Comparison of ENCODE assay signal across 18 cellular contexts in genomic region chr1:45243476-45244343, GRCh38. TPM values are rescaled to one million over a fixed set of nuclear protein-coding genes. Genes with fewer than 3 reads are reported as not detected.
DNase-seq lines count a peak whose midpoint lies in the region; TF ChIP-seq lines count a peak whose summit lies in the region.
"Had no signal": no experiment of that assay in that cellular context is flagged by ENCODE, and none has a peak within 500 bp of the region (broad histone marks: within the 10 kb centered on the region; RNA-seq: fewer than 3 reads in every experiment).

No MANE protein-coding gene starts in this region.

- H4K20me1 ChIP-seq in Karpas-422 (ENCODE audit: insufficient read depth, low read depth, low read length) = no peaks in the 10 kb centered on the region

- CTCF ChIA-PET in HEK293 (lab: Yijun Ruan, JAX) = interaction anchor here (0.7 kb wide), 1 partner anchor 62 kb away, joined by 3 read pairs; no protein-coding TSS in a partner anchor

- no peaks in the 10 kb centered on the region for H3K9me2 ChIP-seq in Karpas-422 (replicated peaks; ENCODE audit: insufficient read depth, low read length)
- H3K9me2 ChIP-seq: SK-N-SH had no signal

- H3K79me2 ChIP-seq in Karpas-422 (ENCODE audit: low read length) = no peaks in the 10 kb centered on the region

- H3K4me1 ChIP-seq in HEK293 (ENCODE audit: control insufficient read depth, insufficient read depth, low read length) (no peaks in the 10 kb centered on the region), Karpas-422 (ENCODE audit: low read length) (peaks cover 8% of the 10 kb centered on the region)

- H3K27ac ChIP-seq in HEK293 (ENCODE audit: extremely low read depth, low read depth, low read length) = no peak overlapping the region
- no peak overlapping the region for H3K27ac ChIP-seq in Karpas-422 (ENCODE audit: low read length)
- H3K27ac ChIP-seq: C4-2B, KMS-11 had no signal

- H3K36me3 ChIP-seq in HEK293 (ENCODE audit: control insufficient read depth in 2 of 2, insufficient read depth in 1 of 2, low read length in 2 of 2) (no peaks in the 10 kb centered on the region), Karpas-422 (ENCODE audit: insufficient read depth, low read length) (no peaks in the 10 kb centered on the region)

- H3K9me3 ChIP-seq in HEK293 (ENCODE audit: control insufficient read depth, insufficient read depth, low read depth, low read length) = no peaks in the 10 kb centered on the region; the same call in 1 of the 2 replicates
- H3K9me3 ChIP-seq in Karpas-422 (ENCODE audit: low read length) = no peaks in the 10 kb centered on the region
- H3K9me3 ChIP-seq: SK-N-SH had no signal

- no peak for TF ChIP-seq CTCF in HEK293 (tag by site-specific recombination; IDR thresholded peaks at IDR 0.05)

- H2AFZ ChIP-seq in Karpas-422 (ENCODE audit: low read length) = no peak overlapping the region

- peak; percentile 26 for DNase-seq in RPMI7951 (ENCODE audit: low read depth)
- DNase-seq in fibroblast of peridontal ligament (ENCODE audit: extremely low read depth) = peak; percentile 42
- DNase-seq in Karpas-422 = no peak
- no peak for DNase-seq in NCI-H2081 treated with DMSO at 0.1 percent for 48 hours (lab: John Stamatoyannopoulos, UW)
- DNase-seq in DMS 273 treated with DMSO at 0.1 percent for 48 hours (lab: John Stamatoyannopoulos, UW) = no peak
- no peak for DNase-seq in globus pallidus (ENCODE audit: low spot score)
- DNase-seq: AML-193, MM.1S, NCI-H1092, NCI-H1436 treated with DMSO at 0.1 percent for 48 hours, NCI-H2029 treated with DMSO at 0.1 percent for 48 hours, NCI-H774, OCI-M1, SHP77 treated with DMSO at 0.1 percent for 48 hours, SK-N-SH had no signal

- H3K4me3 ChIP-seq in HEK293 (ENCODE audit: low read depth, low read length) (no peak overlapping the region), Karpas-422 (ENCODE audit: low read length) (no peak overlapping the region)

- no peak overlapping the region for H3K4me2 ChIP-seq in Karpas-422 (ENCODE audit: low read depth, low read length, poor library complexity, severe bottlenecking)
- H3K4me2 ChIP-seq: KMS-11, SK-N-SH had no signal

- POLR2A ChIA-PET in HEK293 (lab: Yijun Ruan, JAX) = no interaction called here

- H3K9ac ChIP-seq in Karpas-422 (ENCODE audit: low read length) = no peak overlapping the region
- H3K9ac ChIP-seq: KMS-11, SK-N-SH had no signal

- H3K27me3 ChIP-seq in Karpas-422 (ENCODE audit: low read length) = no peaks in the 10 kb centered on the region

TF ChIP-seq in HEK293, 187 proteins besides CTCF, POLR2A, EP300 and RAD21:
- TF ChIP-seq ZNF660 (tag by site-specific recombination; IDR thresholded peaks at IDR 0.05) = no peak
- no peak for TF ChIP-seq ZXDB (tag by site-specific recombination; IDR thresholded peaks at IDR 0.05)
- TF ChIP-seq ZNF776 (tag by site-specific recombination; IDR thresholded peaks at IDR 0.05; ENCODE audit: borderline replicate concordance) = no peak
- TF ChIP-seq ZNF785 (tag by site-specific recombination; IDR thresholded peaks at IDR 0.05) = no peak
- peak; percentile 65 for TF ChIP-seq ZBTB17 (tag by site-specific recombination; IDR thresholded peaks at IDR 0.05)
- no peak for TF ChIP-seq ZNF449 (tag by site-specific recombination; IDR thresholded peaks at IDR 0.05)
- peak; percentile 91 for TF ChIP-seq SCRT2 (tag by site-specific recombination; IDR thresholded peaks at IDR 0.05)
- peak; percentile 84 for TF ChIP-seq SCRT1 (tag by site-specific recombination; IDR thresholded peaks at IDR 0.05; ENCODE audit: borderline replicate concordance)

RNA-seq across cellular contexts. Expression of gene ZSWIM5, which starts 37.3 kb away (rescaled TPM):
- 0.10 TPM in 1 of 2 replicates, not detected in the other for total RNA-seq in RPMI7951 (2014; rRNA removed; shearing (Covaris generic))
- 0.04 TPM in 2 replicates for total RNA-seq in Karpas-422 (2014; rRNA removed; shearing (Covaris generic); ENCODE audit: low replicate concordance)

Comparison
In these comparisons a context has a peak if more than half of its experiments do, and no peak if none do; other contexts are left out.
1. DNase-seq: peak in RPMI7951 (single experiment) and fibroblast of peridontal ligament (single experiment); none in Karpas-422 (single experiment), NCI-H2081 treated with DMSO at 0.1 percent for 48 hours (single experiment), DMS 273 treated with DMSO at 0.1 percent for 48 hours (single experiment) and globus pallidus (single experiment).